17 cellular contexts compared by ENCODE assay signal in the genomic region with DNA sequence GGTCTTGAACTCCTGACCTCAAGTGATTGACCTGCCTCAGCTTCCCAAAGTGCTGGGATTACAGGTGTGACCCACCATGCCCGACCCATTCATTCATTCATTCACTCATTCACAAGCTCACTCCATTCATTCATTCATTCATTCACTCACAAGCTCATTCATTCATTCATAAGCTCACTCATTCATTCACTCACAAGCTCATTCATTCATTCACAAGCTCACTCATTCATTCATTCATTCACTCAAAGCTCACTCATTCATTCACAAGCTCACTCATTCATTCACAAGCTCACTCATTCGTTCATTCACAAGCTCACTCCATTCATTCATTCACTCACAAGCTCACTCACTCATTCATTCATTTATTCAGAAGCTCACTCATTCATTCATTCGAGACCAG.
DNase-seq lines count a peak whose midpoint lies in the region; ATAC-seq, FAIRE-seq and TF ChIP-seq lines count a peak whose summit lies in the region.
"Had no signal": no experiment of that assay in that cellular context is flagged by ENCODE, and none has a peak within 500 bp of the region (broad histone marks: within the 10 kb centered on the region; RNA-seq: fewer than 3 reads in every experiment).

No MANE protein-coding gene starts in this region.

- TF ChIP-seq CTCF in glutamatergic neuron (IDR thresholded peaks at IDR 0.05; ENCODE audit: partially characterized antibody, unreplicated experiment), result no peak
- TF ChIP-seq CTCF in osteocyte (IDR thresholded peaks at IDR 0.05), result no peak

- no peak for FAIRE-seq in GM19239 (lab: Jason Lieb, UNC)
- FAIRE-seq: GM18507, HTR-8/SVneo had no signal

- no peak overlapping the region for H3K27ac Mint-ChIP-seq in activated naive CD8-positive, alpha-beta T cell
- no peak overlapping the region for H3K27ac Mint-ChIP-seq in activated naive CD8-positive, alpha-beta T cell treated with anti-CD3 and anti-CD28 coated beads for 36 hours
- H3K27ac Mint-ChIP-seq in glutamatergic neuron (ENCODE audit: unreplicated experiment) (peak overlapping the region; percentile 28), osteocyte (ENCODE audit: unreplicated experiment) (peak overlapping the region; percentile 88)
- H3K27ac Mint-ChIP-seq: CD8-positive, alpha-beta memory T cell had no signal

- H3K9me3 Mint-ChIP-seq in activated naive CD8-positive, alpha-beta T cell (ENCODE audit: low read depth), result no peaks in the 10 kb centered on the region
- H3K9me3 Mint-ChIP-seq in activated naive CD8-positive, alpha-beta T cell treated with anti-CD3 and anti-CD28 coated beads for 36 hours, result peaks cover 1% of the 10 kb centered on the region
- H3K9me3 Mint-ChIP-seq in glutamatergic neuron (ENCODE audit: unreplicated experiment) (peaks cover 2% of the 10 kb centered on the region), osteocyte (ENCODE audit: unreplicated experiment) (peaks cover 4% of the 10 kb centered on the region)

- H3K4me3 Mint-ChIP-seq in activated naive CD8-positive, alpha-beta T cell, result peak overlapping the region; percentile 30
- H3K4me3 Mint-ChIP-seq in activated naive CD8-positive, alpha-beta T cell treated with anti-CD3 and anti-CD28 coated beads for 36 hours, result no peak overlapping the region
- no peak overlapping the region for H3K4me3 Mint-ChIP-seq in glutamatergic neuron (ENCODE audit: unreplicated experiment)
- no peak overlapping the region for H3K4me3 Mint-ChIP-seq in osteocyte (ENCODE audit: unreplicated experiment)
- H3K4me3 Mint-ChIP-seq: H9 had no signal

- no peak for ATAC-seq in left lobe of liver

- H3K36me3 Mint-ChIP-seq in activated naive CD8-positive, alpha-beta T cell, result no peaks in the 10 kb centered on the region
- H3K36me3 Mint-ChIP-seq in activated naive CD8-positive, alpha-beta T cell treated with anti-CD3 and anti-CD28 coated beads for 36 hours, result no peaks in the 10 kb centered on the region
- H3K36me3 Mint-ChIP-seq in glutamatergic neuron (ENCODE audit: unreplicated experiment), result no peaks in the 10 kb centered on the region
- no peaks in the 10 kb centered on the region for H3K36me3 Mint-ChIP-seq in osteocyte (ENCODE audit: unreplicated experiment)
- H3K36me3 Mint-ChIP-seq: CD8-positive, alpha-beta memory T cell had no signal

- peaks cover 1% of the 10 kb centered on the region for H3K27me3 Mint-ChIP-seq in activated naive CD8-positive, alpha-beta T cell
- H3K27me3 Mint-ChIP-seq in activated naive CD8-positive, alpha-beta T cell treated with anti-CD3 and anti-CD28 coated beads for 36 hours, result no peaks in the 10 kb centered on the region
- H3K27me3 Mint-ChIP-seq in glutamatergic neuron (ENCODE audit: unreplicated experiment) (peaks cover 4% of the 10 kb centered on the region), osteocyte (ENCODE audit: unreplicated experiment) (no peaks in the 10 kb centered on the region)
- H3K27me3 Mint-ChIP-seq: CD8-positive, alpha-beta memory T cell had no signal

- no peak for DNase-seq in activated naive CD8-positive, alpha-beta T cell treated with anti-CD3 and anti-CD28 coated beads for 36 hours
- peak; percentile 6 for DNase-seq in amniotic epithelial cell (ENCODE audit: low read depth)
- DNase-seq in glutamatergic neuron, result no peak
- DNase-seq in osteocyte (ENCODE audit: extremely low spot score, unreplicated experiment), result no peak
- no peak for DNase-seq in left lobe of liver (ENCODE audit: low spot score)
- no peak for DNase-seq in occipital lobe (lab: John Stamatoyannopoulos, UW)
- DNase-seq in GM19239 (ENCODE audit: insufficient read length, low spot score), result no peak
- DNase-seq: AML-193; Caco-2; CD8-positive, alpha-beta memory T cell; DND-41; GDM1; GOT3; H9 had no signal

- peaks cover 5% of the 10 kb centered on the region for H3K4me1 Mint-ChIP-seq in activated naive CD8-positive, alpha-beta T cell (ENCODE audit: low read depth)
- no peaks in the 10 kb centered on the region for H3K4me1 Mint-ChIP-seq in activated naive CD8-positive, alpha-beta T cell treated with anti-CD3 and anti-CD28 coated beads for 36 hours
- H3K4me1 Mint-ChIP-seq in glutamatergic neuron (ENCODE audit: low read depth, unreplicated experiment), result peaks cover 4% of the 10 kb centered on the region
- peaks cover 28% of the 10 kb centered on the region for H3K4me1 Mint-ChIP-seq in osteocyte (ENCODE audit: unreplicated experiment)
- H3K4me1 Mint-ChIP-seq: CD8-positive, alpha-beta memory T cell had no signal

Comparison
In these comparisons a context has a peak if more than half of its experiments do, and no peak if none do; other contexts are left out.
1. H3K27ac Mint-ChIP-seq: peak in glutamatergic neuron (single experiment) and osteocyte (single experiment); none in activated naive CD8-positive, alpha-beta T cell (single experiment) and activated naive CD8-positive, alpha-beta T cell treated with anti-CD3 and anti-CD28 coated beads for 36 hours (single experiment).